Comparison of ENCODE assay signal across 29 cellular contexts in the genomic region with DNA sequence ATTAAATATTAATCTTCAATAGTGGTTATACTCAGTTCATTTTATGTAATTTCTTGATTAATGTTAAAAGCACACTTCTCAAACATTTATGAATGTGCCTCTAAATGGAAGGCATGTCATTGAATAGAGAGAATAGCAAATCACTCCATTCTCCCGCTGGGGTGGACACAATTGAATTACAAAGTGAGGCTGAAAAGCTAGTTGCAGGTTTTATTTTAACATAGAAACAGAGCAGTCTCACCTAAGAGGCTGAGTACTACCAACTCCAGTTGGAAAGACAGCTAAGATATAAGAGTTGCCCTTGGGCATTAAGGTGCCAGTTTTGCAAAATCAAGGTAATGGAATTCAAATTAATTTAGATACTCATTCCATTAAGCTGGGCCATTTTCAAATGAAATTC.
"Had no signal": no experiment of that assay in that cellular context is flagged by ENCODE, and none has a peak within 500 bp of the region (broad histone marks: within the 10 kb centered on the region; RNA-seq: fewer than 3 reads in every experiment).

No MANE protein-coding gene starts in this region.

- H3K27me3 Mint-ChIP-seq: natural killer cell treated with Interleukin-12 subunit alpha and Interleukin-12 subunit beta and Interleukin-15 and Interleukin-18, amount 100 ng/mL, for 72 hours; progenitor cell of endocrine pancreas; type B pancreatic cell had no signal

- H3K4me1 ChIP-seq: parathyroid adenoma, psoas muscle, sigmoid colon, thyroid gland, upper lobe of right lung, uterus had no signal

- H3K27me3 ChIP-seq: ovary, right lobe of liver, sigmoid colon, stomach, thyroid gland, transverse colon, upper lobe of right lung, uterus had no signal

- DNase-seq: naive thymus-derived CD8-positive, alpha-beta T cell; nephron progenitor cell; occipital lobe; ovary; posterior cingulate gyrus; psoas muscle; right cardiac atrium; right lobe of liver; sigmoid colon; small intestine; stimulated activated CD4-positive, alpha-beta T cell treated with anti-CD3 and anti-CD28 coated beads, Interleukin-15, amount 100 ng/mL, for 24 hours; stimulated activated CD4-positive, alpha-beta T cell treated with anti-CD3 and anti-CD28 coated beads, Interleukin-2, amount 100 ng/mL, for 24 hours; stimulated activated CD4-positive, alpha-beta T cell treated with anti-CD3 and anti-CD28 coated beads, Interleukin-2, amount 100 ng/mL, for 48 hours; stimulated activated CD4-positive, alpha-beta T cell treated with anti-CD3 and anti-CD28 coated beads, Interleukin-4, amount 100 ng/mL, for 24 hours; stimulated activated naive B cell treated with anti-CD40 and anti-IgM and Interleukin-4, amounts not matched to agents 10 μg/mL and 1 μg/mL and 100 μg/mL, for 72 hours; stimulated activated naive CD4-positive, alpha-beta T cell treated with Interleukin-2 at 50 U/mL for 16 hours; stomach; thyroid gland; transverse colon; upper lobe of right lung; uterus had no signal

- H3K4me3 Mint-ChIP-seq: naive thymus-derived CD8-positive, alpha-beta T cell; natural killer cell treated with Interleukin-12 subunit alpha and Interleukin-12 subunit beta and Interleukin-15 and Interleukin-18, amount 100 ng/mL, for 72 hours; nephron progenitor cell; neural crest cell; stimulated activated effector memory CD8-positive, alpha-beta T cell treated with anti-CD3 and anti-CD28 coated beads, Interleukin-12 subunit alpha, Interleukin-12 subunit beta, amount 100 ng/mL, for 72 hours; stimulated activated naive B cell treated with anti-CD40 and anti-IgM and Interleukin-4, amounts not matched to agents 10 μg/mL and 1 μg/mL and 100 μg/mL, for 72 hours; stimulated activated naive CD8-positive, alpha-beta T cell treated with anti-CD3 and anti-CD28 coated beads, Interleukin-15, Interleukin-2, amounts not matched to agents 100 ng/mL and 50 ng/mL, for 24 hours; type B pancreatic cell had no signal

- H3K4me3 ChIP-seq: ovary, psoas muscle, right lobe of liver, sigmoid colon, stomach, thoracic aorta, thyroid gland, transverse colon, upper lobe of right lung, uterus had no signal

- H3K36me3 Mint-ChIP-seq: naive thymus-derived CD8-positive, alpha-beta T cell; stimulated activated effector memory CD8-positive, alpha-beta T cell treated with anti-CD3 and anti-CD28 coated beads, Interleukin-12 subunit alpha, Interleukin-12 subunit beta, amount 100 ng/mL, for 72 hours; type B pancreatic cell had no signal

- H3K27ac ChIP-seq: ovary, parathyroid adenoma, psoas muscle, right lobe of liver, sigmoid colon, stomach, thoracic aorta, thyroid gland, transverse colon, upper lobe of right lung, uterus had no signal

- H3K9ac ChIP-seq: parathyroid adenoma had no signal

- H3K9me3 ChIP-seq: ovary, psoas muscle, right lobe of liver, sigmoid colon, thoracic aorta, thyroid gland, transverse colon, upper lobe of right lung, uterus had no signal

- H3K36me3 ChIP-seq: ovary, right lobe of liver, sigmoid colon, stomach, thoracic aorta, thyroid gland, transverse colon, upper lobe of right lung, uterus had no signal

- H3K9me3 Mint-ChIP-seq: type B pancreatic cell had no signal

- H3K79me2 ChIP-seq: parathyroid adenoma had no signal

- H2AFZ ChIP-seq: parathyroid adenoma had no signal

- H3K27ac Mint-ChIP-seq: naive thymus-derived CD8-positive, alpha-beta T cell; natural killer cell treated with Interleukin-12 subunit alpha and Interleukin-12 subunit beta and Interleukin-15 and Interleukin-18, amount 100 ng/mL, for 72 hours; nephron progenitor cell; progenitor cell of endocrine pancreas; stimulated activated effector memory CD8-positive, alpha-beta T cell treated with anti-CD3 and anti-CD28 coated beads, Interleukin-12 subunit alpha, Interleukin-12 subunit beta, amount 100 ng/mL, for 72 hours; stimulated activated naive B cell treated with anti-CD40 and anti-IgM and Interleukin-4, amounts not matched to agents 10 μg/mL and 1 μg/mL and 100 μg/mL, for 72 hours; stimulated activated naive CD8-positive, alpha-beta T cell treated with anti-CD3 and anti-CD28 coated beads, Interleukin-15, Interleukin-2, amounts not matched to agents 100 ng/mL and 50 ng/mL, for 24 hours; type B pancreatic cell had no signal

- H3K4me1 Mint-ChIP-seq: naive thymus-derived CD8-positive, alpha-beta T cell; stimulated activated naive B cell treated with anti-CD40 and anti-IgM and Interleukin-4, amounts not matched to agents 10 μg/mL and 1 μg/mL and 100 μg/mL, for 72 hours had no signal
